8 cellular contexts compared by ENCODE assay signal in the genomic region with DNA sequence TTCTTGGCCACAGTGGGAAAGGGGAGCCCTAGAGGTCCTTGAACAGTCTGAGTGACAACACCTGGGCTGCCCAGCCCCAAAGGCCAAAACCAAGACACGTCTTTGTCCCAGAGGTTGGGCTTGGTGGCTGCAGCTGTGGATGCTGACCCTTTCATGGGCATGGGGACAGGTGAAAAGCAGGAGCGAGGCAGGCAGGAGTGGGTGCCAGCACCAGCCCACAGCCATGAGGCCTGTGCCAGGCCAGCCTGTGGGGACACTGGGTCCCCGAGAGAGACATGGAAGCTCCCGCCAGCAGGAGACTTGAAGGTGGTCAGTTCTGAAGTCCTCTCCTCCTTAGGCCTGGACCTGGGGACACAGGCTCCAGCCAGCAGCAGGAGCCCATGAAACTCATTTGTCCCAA.
"Had no signal": no experiment of that assay in that cellular context is flagged by ENCODE, and none has a peak within 500 bp of the region (broad histone marks: within the 10 kb centered on the region; RNA-seq: fewer than 3 reads in every experiment).

No MANE protein-coding gene starts in this region.

- H3K27ac ChIP-seq: colonic mucosa, esophagus squamous epithelium, gastroesophageal sphincter, ovary, skin epidermis, testis, uterus had no signal

- H3K9me3 ChIP-seq: colonic mucosa, esophagus squamous epithelium, gastroesophageal sphincter, ovary, testis, uterus had no signal

- DNase-seq: esophagus squamous epithelium had no signal

- H3K27me3 ChIP-seq: colonic mucosa, ovary, testis, uterus had no signal

- H3K36me3 ChIP-seq: colonic mucosa, esophagus squamous epithelium, gastroesophageal sphincter, ovary, uterus had no signal

- H3K4me3 ChIP-seq: colonic mucosa, esophagus squamous epithelium, gastroesophageal sphincter, lung, ovary, skin epidermis, testis, uterus had no signal

- H3K4me1 ChIP-seq: colonic mucosa, gastroesophageal sphincter, uterus had no signal
